ENCODE assay signal across 27 cellular contexts in the genomic region with DNA sequence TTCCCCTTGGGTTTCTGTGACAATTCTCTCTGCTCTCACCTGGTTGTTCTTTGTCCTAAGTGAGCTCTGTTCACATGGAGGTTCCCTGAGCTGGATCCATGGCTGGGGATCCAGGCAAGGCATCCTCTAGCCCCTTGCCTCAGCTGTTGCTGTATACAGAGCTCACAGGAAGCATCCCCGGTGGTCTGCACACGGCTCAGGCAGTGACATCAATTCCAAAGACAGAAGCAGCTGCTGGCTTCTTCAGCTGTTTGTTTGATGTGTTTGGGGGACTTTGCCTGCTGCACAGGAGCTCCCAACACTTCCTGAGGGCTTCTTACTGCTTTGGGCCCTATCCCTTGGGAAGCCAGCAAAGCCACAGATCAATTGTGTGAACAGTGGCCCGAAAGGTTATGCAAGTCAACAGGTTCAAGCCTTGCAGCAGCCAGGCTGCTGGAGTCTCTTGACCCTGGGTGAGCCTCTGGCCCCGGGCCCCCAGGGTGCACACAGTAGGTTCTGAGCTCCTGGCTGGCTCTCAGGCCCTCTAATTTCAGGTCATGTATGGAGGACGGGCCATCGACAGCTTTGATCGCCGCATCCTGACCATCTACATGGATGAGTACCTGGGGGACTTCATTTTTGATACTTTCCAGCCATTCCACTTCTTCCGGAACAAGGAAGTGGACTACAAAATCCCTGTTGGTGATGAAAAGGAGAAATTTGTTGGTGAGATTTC.
"Had no signal": no experiment of that assay in that cellular context is flagged by ENCODE, and none has a peak within 500 bp of the region (broad histone marks: within the 10 kb centered on the region; RNA-seq: fewer than 3 reads in every experiment).

No MANE protein-coding gene starts in this region.

- ATAC-seq: effector memory CD8-positive, alpha-beta T cell; gastrocnemius medialis; left cardiac atrium; left ventricle myocardium superior; naive thymus-derived CD4-positive, alpha-beta T cell; right lobe of liver; stimulated activated effector memory CD8-positive, alpha-beta T cell treated with anti-CD3 and anti-CD28 coated beads, Interleukin-12 subunit alpha, Interleukin-12 subunit beta, amount 100 ng/mL, for 72 hours; T-helper 17 cell had no signal

- H3K4me3 ChIP-seq: gastrocnemius medialis, right lobe of liver, skin epidermis, stomach, tibial artery had no signal

- H3K27ac Mint-ChIP-seq: activated CD4-positive, alpha-beta memory T cell treated with anti-CD3 and anti-CD28 coated beads for 36 hours; activated CD4-positive, alpha-beta T cell treated with anti-CD3 and anti-CD28 coated beads, Interleukin-2, amount 10 ng/mL, durations not matched to agents 24 days and 14 days; activated naive CD4-positive, alpha-beta T cell treated with anti-CD3 and anti-CD28 coated beads, Interleukin-2, amount 10 ng/mL, durations not matched to agents 7 days and 5 days; activated naive CD8-positive, alpha-beta T cell treated with anti-CD3 and anti-CD28 coated beads, Interleukin-2, amount 10 ng/mL, durations not matched to agents 7 days and 5 days; activated T-cell treated with anti-CD3 and anti-CD28 coated beads, Interleukin-2, amount 50 U/mL, for 24 hours; effector memory CD8-positive, alpha-beta T cell; stimulated activated effector memory CD8-positive, alpha-beta T cell treated with anti-CD3 and anti-CD28 coated beads, Interleukin-12 subunit alpha, Interleukin-12 subunit beta, amount 100 ng/mL, for 72 hours; T-helper 17 cell had no signal

- DNase-seq: activated CD4-positive, alpha-beta memory T cell treated with anti-CD3 and anti-CD28 coated beads for 36 hours; activated CD4-positive, alpha-beta T cell treated with anti-CD3 and anti-CD28 coated beads, Interleukin-2, amount 10 ng/mL, durations not matched to agents 24 days and 14 days; activated CD4-positive, CD25-positive, alpha-beta regulatory T cell treated with anti-CD3 and anti-CD28 coated beads, Interleukin-2, amount 50 U/mL, for 72 hours; activated CD8-positive, alpha-beta memory T cell treated with anti-CD3 and anti-CD28 coated beads, Interleukin-2, amount 50 U/mL, for 4 hours; activated gamma-delta T cell; activated naive CD4-positive, alpha-beta T cell treated with anti-CD3 and anti-CD28 coated beads, Interleukin-2, amount 10 ng/mL, durations not matched to agents 7 days and 5 days; activated naive CD8-positive, alpha-beta T cell treated with anti-CD3 and anti-CD28 coated beads, Interleukin-2, amount 10 ng/mL, durations not matched to agents 7 days and 5 days; activated T-cell treated with anti-CD3 and anti-CD28 coated beads, Interleukin-2, amount 50 U/mL, for 24 hours; caudate nucleus; cortex of kidney; effector memory CD8-positive, alpha-beta T cell; erythroblast; gastrocnemius medialis; glutamatergic neuron; left cardiac atrium; left ventricle myocardium superior; naive thymus-derived CD4-positive, alpha-beta T cell; right lobe of liver; stimulated activated CD4-positive, alpha-beta T cell treated with anti-CD3 and anti-CD28 coated beads, Interleukin-12 subunit alpha, Interleukin-12 subunit beta, amount 100 ng/mL, for 4 hours; stimulated activated CD4-positive, alpha-beta T cell treated with anti-CD3 and anti-CD28 coated beads, Interleukin-4, amount 100 ng/mL, for 24 hours; stomach; T-helper 17 cell; T1000; tibial artery had no signal

- H3K36me3 ChIP-seq: gastrocnemius medialis, right lobe of liver had no signal

- H3K4me3 Mint-ChIP-seq: activated CD4-positive, alpha-beta memory T cell treated with anti-CD3 and anti-CD28 coated beads for 36 hours; activated CD4-positive, alpha-beta T cell treated with anti-CD3 and anti-CD28 coated beads, Interleukin-2, amount 10 ng/mL, durations not matched to agents 24 days and 14 days; activated naive CD4-positive, alpha-beta T cell treated with anti-CD3 and anti-CD28 coated beads, Interleukin-2, amount 10 ng/mL, durations not matched to agents 7 days and 5 days; activated naive CD8-positive, alpha-beta T cell treated with anti-CD3 and anti-CD28 coated beads, Interleukin-2, amount 10 ng/mL, durations not matched to agents 7 days and 5 days; activated T-cell treated with anti-CD3 and anti-CD28 coated beads, Interleukin-2, amount 50 U/mL, for 24 hours; effector memory CD8-positive, alpha-beta T cell; naive thymus-derived CD4-positive, alpha-beta T cell; stimulated activated effector memory CD8-positive, alpha-beta T cell treated with anti-CD3 and anti-CD28 coated beads, Interleukin-12 subunit alpha, Interleukin-12 subunit beta, amount 100 ng/mL, for 72 hours; T-helper 17 cell had no signal

- H3K27ac ChIP-seq: gastrocnemius medialis, right lobe of liver, skin epidermis, stomach, tibial artery had no signal

- FAIRE-seq: islet of Langerhans had no signal

- H3K4me1 ChIP-seq: gastrocnemius medialis, right lobe of liver, stomach, tibial artery had no signal

- H3K9me3 ChIP-seq: gastrocnemius medialis, right lobe of liver, stomach had no signal

- H3K36me3 Mint-ChIP-seq: activated CD4-positive, alpha-beta memory T cell treated with anti-CD3 and anti-CD28 coated beads for 36 hours; activated naive CD4-positive, alpha-beta T cell treated with anti-CD3 and anti-CD28 coated beads, Interleukin-2, amount 10 ng/mL, durations not matched to agents 7 days and 5 days; activated naive CD8-positive, alpha-beta T cell treated with anti-CD3 and anti-CD28 coated beads, Interleukin-2, amount 10 ng/mL, durations not matched to agents 7 days and 5 days; naive thymus-derived CD4-positive, alpha-beta T cell; stimulated activated effector memory CD8-positive, alpha-beta T cell treated with anti-CD3 and anti-CD28 coated beads, Interleukin-12 subunit alpha, Interleukin-12 subunit beta, amount 100 ng/mL, for 72 hours had no signal

- H3K9me3 Mint-ChIP-seq: activated CD4-positive, alpha-beta memory T cell treated with anti-CD3 and anti-CD28 coated beads for 36 hours; activated CD4-positive, alpha-beta T cell treated with anti-CD3 and anti-CD28 coated beads, Interleukin-2, amount 10 ng/mL, durations not matched to agents 24 days and 14 days; activated naive CD4-positive, alpha-beta T cell treated with anti-CD3 and anti-CD28 coated beads, Interleukin-2, amount 10 ng/mL, durations not matched to agents 7 days and 5 days; activated naive CD8-positive, alpha-beta T cell treated with anti-CD3 and anti-CD28 coated beads, Interleukin-2, amount 10 ng/mL, durations not matched to agents 7 days and 5 days; activated T-cell treated with anti-CD3 and anti-CD28 coated beads, Interleukin-2, amount 50 U/mL, for 24 hours; effector memory CD8-positive, alpha-beta T cell; naive thymus-derived CD4-positive, alpha-beta T cell; stimulated activated effector memory CD8-positive, alpha-beta T cell treated with anti-CD3 and anti-CD28 coated beads, Interleukin-12 subunit alpha, Interleukin-12 subunit beta, amount 100 ng/mL, for 72 hours had no signal

- H3K27me3 ChIP-seq: right lobe of liver, stomach, tibial artery had no signal
